Comparison of ENCODE assay signal across 10 cellular contexts in the genomic region with DNA sequence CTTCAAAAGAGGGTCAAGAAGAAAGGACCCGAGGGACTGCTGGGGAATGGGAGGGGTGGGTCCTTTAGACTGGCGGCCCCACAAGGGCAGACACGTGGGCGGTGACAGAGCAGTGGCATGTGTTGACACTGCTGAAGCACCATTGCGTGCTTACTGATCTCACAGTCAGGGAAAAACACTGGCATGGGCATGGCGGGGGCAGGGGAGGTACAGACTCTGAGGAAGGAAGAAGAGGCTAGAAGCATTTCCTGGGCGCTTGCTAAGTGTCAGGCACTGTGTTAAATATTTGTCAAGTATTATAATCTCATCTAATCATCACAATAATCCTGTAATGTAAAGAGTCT.
DNase-seq lines count a peak whose midpoint lies in the region; ATAC-seq and TF ChIP-seq lines count a peak whose summit lies in the region.
"Had no signal": no experiment of that assay in that cellular context is flagged by ENCODE, and none has a peak within 500 bp of the region (broad histone marks: within the 10 kb centered on the region; RNA-seq: fewer than 3 reads in every experiment).

No MANE protein-coding gene starts in this region.

- TF ChIP-seq POLR2A in upper lobe of left lung (IDR thresholded peaks at IDR 0.05), result no peak

- no peak for TF ChIP-seq CTCF in upper lobe of left lung (IDR thresholded peaks at IDR 0.05)

- peak; percentile 50 to 75 for ATAC-seq in left cardiac atrium
- ATAC-seq in upper lobe of left lung (ENCODE audit: low FRiP score in 2 of 2), result peak; percentile 49 to 80
- ATAC-seq in HG02870 (IDR thresholded peaks at IDR 0.05; ENCODE audit: unreplicated experiment), result no peak
- no peak for ATAC-seq in HG03045 (IDR thresholded peaks at IDR 0.05; ENCODE audit: unreplicated experiment)

- no peak overlapping the region for H3K4me3 ChIP-seq in upper lobe of left lung
- H3K4me3 ChIP-seq: stomach had no signal

- no peaks in the 10 kb centered on the region for H3K36me3 ChIP-seq in upper lobe of left lung
- H3K36me3 ChIP-seq: stomach had no signal

- H3K27ac ChIP-seq in upper lobe of left lung, result no peak overlapping the region
- H3K27ac ChIP-seq: stomach had no signal

- peak in 1 of 4 donors; percentile 51 for TF ChIP-seq EP300 in upper lobe of left lung (IDR thresholded peaks at IDR 0.05)

- H3K9me3 ChIP-seq in upper lobe of left lung, result no peaks in the 10 kb centered on the region
- H3K9me3 ChIP-seq: stomach had no signal

- 18 to 28% methylated on average over 7 of the region's 7 CpGs for WGBS in upper lobe of left lung, 2 donors

- intact Hi-C loops in left cardiac atrium (cut with DNase I), result no loop called here

- H3K4me1 ChIP-seq in upper lobe of left lung, result peaks cover 11 to 15% (median 14%) of the 10 kb centered on the region in 4 donors

- peak; percentile 78 for DNase-seq in activated effector memory CD4-positive, alpha-beta T cell treated with anti-CD3 and anti-CD28 coated beads, Interleukin-2, amount 50 U/mL, for 16 hours
- DNase-seq in activated effector memory CD4-positive, alpha-beta T cell treated with Interleukin-2 at 50 U/mL for 16 hours, result no peak
- DNase-seq in activated T-cell treated with anti-CD3 and anti-CD28 coated beads for 48 hours (ENCODE audit: low read depth) (peak; percentile 29), left cardiac atrium (peak; percentile 59), upper lobe of left lung (peak in 1 of 2 donors; percentile 86), middle frontal gyrus (ENCODE audit: extremely low spot score, low spot score) (no peak)
- DNase-seq: stomach, T1000 had no signal

- no peaks in the 10 kb centered on the region for H3K27me3 ChIP-seq in upper lobe of left lung
- H3K27me3 ChIP-seq: stomach had no signal

Comparison
In these comparisons a context has a peak if more than half of its experiments do, and no peak if none do; other contexts are left out.
1. DNase-seq: peak in activated effector memory CD4-positive, alpha-beta T cell treated with anti-CD3 and anti-CD28 coated beads, Interleukin-2, amount 50 U/mL, for 16 hours (single experiment), activated T-cell treated with anti-CD3 and anti-CD28 coated beads for 48 hours (single experiment) and left cardiac atrium (single experiment); none in activated effector memory CD4-positive, alpha-beta T cell treated with Interleukin-2 at 50 U/mL for 16 hours (single experiment) and middle frontal gyrus (single experiment).
2. ATAC-seq: peak in left cardiac atrium (2 of 2) and upper lobe of left lung (2 of 2); none in HG02870 (single experiment) and HG03045 (single experiment).